In genomic region chr20:40676870-40677269, GRCh38 we compare ENCODE assay signal across 1 cellular context.
TF ChIP-seq lines count a peak whose summit lies in the region.

No MANE protein-coding gene starts in this region.

TF ChIP-seq in SK-N-SH, 30 proteins besides CTCF, POLR2A, EP300 and RAD21 (continued from another document):
- TF ChIP-seq REST (IDR thresholded peaks at IDR 0.05; ENCODE audit: low read depth, low read length) (no peak), TAF1 (IDR thresholded peaks at IDR 0.05; ENCODE audit: borderline replicate concordance, low read depth, low read length) (no peak), NRF1 (IDR thresholded peaks at IDR 0.05; ENCODE audit: low read depth, low read length) (no peak), GABPA (IDR thresholded peaks at IDR 0.05; ENCODE audit: low read depth) (no peak), NFIC (IDR thresholded peaks at IDR 0.05; ENCODE audit: borderline replicate concordance) (no peak), MAX (IDR thresholded peaks at IDR 0.05; ENCODE audit: low read depth) (no peak), RFX5 (IDR thresholded peaks at IDR 0.05; ENCODE audit: low read length) (no peak), FOSL2 (IDR thresholded peaks at IDR 0.05; ENCODE audit: borderline replicate concordance, low read depth) (no peak), PBX3 (IDR thresholded peaks at IDR 0.05) (no peak), FOXJ3 (CRISPR knock-in tag; IDR thresholded peaks at IDR 0.05) (no peak)
